ENCODE assay signal across 17 cellular contexts in genomic region chr1:247228133-247228532, GRCh38. TPM values are rescaled to one million over a fixed set of nuclear protein-coding genes. Genes with fewer than 3 reads are reported as not detected.
DNase-seq lines count a peak whose midpoint lies in the region; ATAC-seq and TF ChIP-seq lines count a peak whose summit lies in the region.
"Had no signal": no experiment of that assay in that cellular context is flagged by ENCODE, and none has a peak within 500 bp of the region (broad histone marks: within the 10 kb centered on the region; RNA-seq: fewer than 3 reads in every experiment).

No MANE protein-coding gene starts in this region.

- H3K4me3 Mint-ChIP-seq in GM23338: no peak overlapping the region
- H3K4me3 Mint-ChIP-seq: dendritic cell treated with granulocyte-macrophage colony-stimulating factor and Interleukin-4, amounts not matched to agents 40 ng/mL and 50 ng/mL, for 4 days had no signal

- H3K27ac ChIP-seq in C4-2B (no peak overlapping the region), GM23338 (ENCODE audit: low read depth) (no peak overlapping the region)

- no peak overlapping the region for H3K27ac Mint-ChIP-seq in GM23338
- H3K27ac Mint-ChIP-seq: dendritic cell treated with granulocyte-macrophage colony-stimulating factor and Interleukin-4, amounts not matched to agents 40 ng/mL and 50 ng/mL, for 4 days; progenitor cell of endocrine pancreas had no signal

- 0 out of 2 replicates have a peak overlapping the region, but pooled peaks have one; percentile 6 for H2AFZ ChIP-seq in GM23338

- H3K36me3 Mint-ChIP-seq in GM23338 (ENCODE audit: low read depth): peaks cover 11% of the 10 kb centered on the region; the same call in 2 of the 3 replicates

- H3K9me3 Mint-ChIP-seq in GM23338: peaks cover 34% of the 10 kb centered on the region

- peaks cover 2% of the 10 kb centered on the region for H3K27me3 Mint-ChIP-seq in GM23338 (ENCODE audit: insufficient read depth, low read depth, poor library complexity)
- H3K27me3 Mint-ChIP-seq: dendritic cell treated with granulocyte-macrophage colony-stimulating factor and Interleukin-4, amounts not matched to agents 40 ng/mL and 50 ng/mL, for 4 days; progenitor cell of endocrine pancreas had no signal

- no peaks in the 10 kb centered on the region for H3K79me2 ChIP-seq in GM23338 (replicated peaks; ENCODE audit: insufficient read depth)

- H3K4me3 ChIP-seq in GM23338 (no peak overlapping the region), fibroblast of the aortic adventitia (ENCODE audit: low read depth, low read length) (no peak overlapping the region)

- H3K4me1 Mint-ChIP-seq in GM23338: no peaks in the 10 kb centered on the region

- H3K4me1 ChIP-seq in GM23338 (ENCODE audit: insufficient read depth): no peaks in the 10 kb centered on the region

- no peaks in the 10 kb centered on the region for H4K20me1 ChIP-seq in GM23338 (replicated peaks; ENCODE audit: insufficient read depth)

- TF ChIP-seq CTCF in C4-2B (conservative IDR thresholded peaks at IDR 0.05) (peak; percentile 32), GM23338 (conservative IDR thresholded peaks at IDR 0.05; ENCODE audit: low read depth in 2 of 2) (peak; percentile 31 to 33; a peak in 3 of 4 replicates), fibroblast of the aortic adventitia (IDR thresholded peaks at IDR 0.05; ENCODE audit: insufficient read depth, low read length) (no peak)

- no peak overlapping the region for H3K4me2 ChIP-seq in GM23338

- ATAC-seq in GM23338 (no peak), HG02610 (IDR thresholded peaks at IDR 0.05; ENCODE audit: unreplicated experiment) (no peak)

- H3K9me2 ChIP-seq in GM23338 (ENCODE audit: insufficient read depth): peaks cover 10% of the 10 kb centered on the region; the same call in 1 of the 2 replicates

- H3F3A ChIP-seq in GM23338 (replicated peaks; ENCODE audit: low read depth): no peaks in the 10 kb centered on the region

- H3K36me3 ChIP-seq in GM23338 (ENCODE audit: insufficient read depth): no peaks in the 10 kb centered on the region

- DNase-seq in GM23338 (ENCODE audit: low spot score) (peak; percentile 50), RKO (ENCODE audit: low spot score) (peak; percentile 14), fibroblast of the aortic adventitia (ENCODE audit: low read depth) (peak; percentile 41), LoVo (ENCODE audit: low spot score) (no peak)
- DNase-seq in activated CD8-positive, alpha-beta memory T cell treated with anti-CD3 and anti-CD28 coated beads for 24 hours: no peak
- DNase-seq: activated CD4-positive, alpha-beta T cell treated with anti-CD3 and anti-CD28 coated beads for 4 hours; activated T-cell treated with anti-CD3 and anti-CD28 coated beads, Interleukin-2, amount 50 U/mL, for 1 hour; amniotic stem cell; Calu3; NCI-H2107; stimulated activated CD4-positive, alpha-beta T cell treated with anti-CD3 and anti-CD28 coated beads, Interleukin-15, amount 100 ng/mL, for 24 hours had no signal

- H3K27me3 ChIP-seq in GM23338 (ENCODE audit: insufficient read depth): no peaks in the 10 kb centered on the region

TF ChIP-seq in GM23338, 12 proteins besides CTCF, POLR2A, EP300 and RAD21 (continues in another document):
- TF ChIP-seq NANOG (IDR thresholded peaks at IDR 0.05; ENCODE audit: borderline replicate concordance): no peak
- no peak for TF ChIP-seq ETS1 (IDR thresholded peaks at IDR 0.05)
- TF ChIP-seq, protein P1, sequence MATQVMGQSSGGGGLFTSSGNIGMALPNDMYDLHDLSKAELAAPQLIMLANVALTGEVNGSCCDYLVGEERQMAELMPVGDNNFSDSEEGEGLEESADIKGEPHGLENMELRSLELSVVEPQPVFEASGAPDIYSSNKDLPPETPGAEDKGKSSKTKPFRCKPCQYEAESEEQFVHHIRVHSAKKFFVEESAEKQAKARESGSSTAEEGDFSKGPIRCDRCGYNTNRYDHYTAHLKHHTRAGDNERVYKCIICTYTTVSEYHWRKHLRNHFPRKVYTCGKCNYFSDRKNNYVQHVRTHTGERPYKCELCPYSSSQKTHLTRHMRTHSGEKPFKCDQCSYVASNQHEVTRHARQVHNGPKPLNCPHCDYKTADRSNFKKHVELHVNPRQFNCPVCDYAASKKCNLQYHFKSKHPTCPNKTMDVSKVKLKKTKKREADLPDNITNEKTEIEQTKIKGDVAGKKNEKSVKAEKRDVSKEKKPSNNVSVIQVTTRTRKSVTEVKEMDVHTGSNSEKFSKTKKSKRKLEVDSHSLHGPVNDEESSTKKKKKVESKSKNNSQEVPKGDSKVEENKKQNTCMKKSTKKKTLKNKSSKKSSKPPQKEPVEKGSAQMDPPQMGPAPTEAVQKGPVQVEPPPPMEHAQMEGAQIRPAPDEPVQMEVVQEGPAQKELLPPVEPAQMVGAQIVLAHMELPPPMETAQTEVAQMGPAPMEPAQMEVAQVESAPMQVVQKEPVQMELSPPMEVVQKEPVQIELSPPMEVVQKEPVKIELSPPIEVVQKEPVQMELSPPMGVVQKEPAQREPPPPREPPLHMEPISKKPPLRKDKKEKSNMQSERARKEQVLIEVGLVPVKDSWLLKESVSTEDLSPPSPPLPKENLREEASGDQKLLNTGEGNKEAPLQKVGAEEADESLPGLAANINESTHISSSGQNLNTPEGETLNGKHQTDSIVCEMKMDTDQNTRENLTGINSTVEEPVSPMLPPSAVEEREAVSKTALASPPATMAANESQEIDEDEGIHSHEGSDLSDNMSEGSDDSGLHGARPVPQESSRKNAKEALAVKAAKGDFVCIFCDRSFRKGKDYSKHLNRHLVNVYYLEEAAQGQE (IDR thresholded peaks at IDR 0.05; ENCODE audit: unreplicated experiment): no peak
- no peak for TF ChIP-seq JUNB (IDR thresholded peaks at IDR 0.05; ENCODE audit: unreplicated experiment)
- no peak for TF ChIP-seq EZH2phosphoT487 (IDR thresholded peaks at IDR 0.05; ENCODE audit: unreplicated experiment)
- TF ChIP-seq EZH2 (IDR thresholded peaks at IDR 0.05; ENCODE audit: low read depth, unreplicated experiment): no peak
- TF ChIP-seq ZNF114 (CRISPR knock-in tag; IDR thresholded peaks at IDR 0.05): no peak

RNA-seq across cellular contexts. Expression of gene VN1R5, which starts 27.7 kb away (rescaled TPM):
- not detected in 2 replicates for total RNA-seq in GM23338 (2014; rRNA removed; shearing (Covaris generic))
- polyA plus RNA-seq in GM23338 (2016; fragmentation: Nextera tagmentation; extraction: Ambion mirVana): not detected in 2 replicates
- not detected in 2 replicates for total RNA-seq in fibroblast of the aortic adventitia (ENCODE audit: low replicate concordance)
- total RNA-seq: Calu3; progenitor cell of endocrine pancreas; T-helper 1 cell treated with Interleukin-12 subunit alpha and Interleukin-12 subunit beta and Interleukin-4 antibody, amounts not matched to agents 30 ng/mL and 1 ng/mL, for 36 hours; temporal lobe had no signal

RNA-seq across cellular contexts. Expression of gene ZNF124, which starts 56.3 kb away (rescaled TPM):
- 43.9 and 45.7 TPM in 2 replicates for total RNA-seq in GM23338 (2014; rRNA removed; shearing (Covaris generic))
- 18.4 and 23.2 TPM in 2 replicates for polyA plus RNA-seq in GM23338 (2016; fragmentation: Nextera tagmentation; extraction: Ambion mirVana)
- total RNA-seq in fibroblast of the aortic adventitia (ENCODE audit: low replicate concordance): 22.7 and 33.4 TPM in 2 replicates

Comparison
In these comparisons a context has a peak if more than half of its experiments do, and no peak if none do; other contexts are left out.
1. DNase-seq: peak in GM23338 (single experiment), RKO (single experiment) and fibroblast of the aortic adventitia (single experiment); none in activated CD8-positive, alpha-beta memory T cell treated with anti-CD3 and anti-CD28 coated beads for 24 hours (single experiment) and LoVo (single experiment).